In the genomic region with DNA sequence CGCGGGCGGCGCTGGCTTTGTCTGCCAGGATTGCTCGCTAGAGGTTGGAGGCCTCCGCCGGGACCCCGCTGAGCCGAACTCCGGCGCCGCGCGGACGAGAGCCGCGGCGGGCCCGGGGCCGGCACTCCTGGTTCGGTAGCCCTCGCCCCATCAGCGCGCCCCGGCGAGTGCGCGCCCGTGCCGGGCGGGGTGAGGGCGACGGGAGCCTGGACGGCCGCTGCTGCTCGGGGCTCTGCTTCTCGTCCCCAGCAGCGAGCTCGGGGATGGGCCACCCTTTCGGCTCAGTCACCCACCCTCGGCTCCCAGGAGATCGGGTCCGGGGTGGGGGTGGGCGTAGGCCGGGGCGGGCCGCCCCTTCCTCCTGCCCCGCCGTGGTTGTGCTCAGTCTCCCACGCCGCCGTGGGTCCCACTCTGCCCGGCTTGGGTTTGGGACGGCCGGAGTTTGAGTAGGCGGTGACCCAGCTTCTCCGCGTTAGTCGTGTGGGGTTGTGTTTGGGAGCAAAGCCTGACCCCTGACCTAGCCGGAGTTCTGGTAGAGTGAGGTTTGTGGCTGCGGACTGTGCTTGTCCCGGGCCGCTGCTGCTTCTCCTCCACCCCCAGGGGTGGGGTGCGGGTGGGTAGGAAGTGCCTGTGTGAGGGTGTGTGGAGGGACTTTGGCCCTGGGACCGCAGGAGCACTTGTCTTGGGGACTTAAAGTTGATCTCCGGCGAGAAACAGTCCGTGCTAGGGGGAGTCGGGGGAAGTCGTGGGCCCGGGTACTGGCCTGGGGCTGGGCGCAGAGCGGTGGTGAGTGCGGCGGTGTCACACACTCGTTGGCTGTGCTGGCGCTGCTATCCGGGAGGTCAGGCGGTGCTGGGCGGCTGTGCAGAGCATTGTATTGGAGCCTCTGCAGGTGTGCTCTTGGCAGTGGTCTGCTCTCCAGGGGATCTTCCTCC, we compare ENCODE assay signal across 8 cellular contexts. TPM values are rescaled to one million over a fixed set of nuclear protein-coding genes. Genes with fewer than 3 reads are reported as not detected.
A peak's percentile ranks its signal among the peaks of the same experiment; 100 is the strongest.
DNase-seq lines count a peak whose midpoint lies in the region; ATAC-seq and TF ChIP-seq lines count a peak whose summit lies in the region.

No MANE protein-coding gene starts in this region.

- intact Hi-C loops in left ventricle myocardium inferior (cut with micrococcal nuclease), result loop anchor here (5.0 kb wide), 1 partner anchor 48 kb away; no protein-coding TSS in a partner anchor

- peak; percentile 26 for ATAC-seq in GM21717 (IDR thresholded peaks at IDR 0.05; ENCODE audit: unreplicated experiment)

- H3K4me3 ChIP-seq in left ventricle myocardium inferior, result peak overlapping the region; percentile 99

- TF ChIP-seq CTCF in left ventricle myocardium inferior (IDR thresholded peaks at IDR 0.05; ENCODE audit: borderline replicate concordance), result no peak

- TF ChIP-seq EP300 in Ishikawa (IDR thresholded peaks at IDR 0.05; ENCODE audit: borderline replicate concordance), result peak; percentile 60; the same call in 1 of the 2 replicates

- no peak for TF ChIP-seq RAD21 in Ishikawa (IDR thresholded peaks at IDR 0.05; ENCODE audit: low read depth)

- peak overlapping the region; percentile 100 for H3K27ac ChIP-seq in left ventricle myocardium inferior (replicated peaks)

- H3K36me3 ChIP-seq in left ventricle myocardium inferior, result no peaks in the 10 kb centered on the region

- no peaks in the 10 kb centered on the region for H3K27me3 ChIP-seq in left ventricle myocardium inferior (ENCODE audit: low read depth)

- peaks cover 8% of the 10 kb centered on the region for H3K9me3 ChIP-seq in left ventricle myocardium inferior (replicated peaks)

- DNase-seq in DMS 273 (lab: John Stamatoyannopoulos, UW; ENCODE audit: unreplicated experiment), result peak; percentile 62
- DNase-seq in DMS 273 treated with DMSO at 0.1 percent for 48 hours (lab: John Stamatoyannopoulos, UW), result no peak
- peak; percentile 33 for DNase-seq in activated naive CD4-positive, alpha-beta T cell treated with anti-CD3 and anti-CD28 coated beads, Interleukin-2, amount 50 U/mL, for 16 hours
- peak; percentile 65 for DNase-seq in left ventricle myocardium inferior
- peak; percentile 64 for DNase-seq in retina
- DNase-seq in medulla oblongata (ENCODE audit: extremely low spot score), result no peak

- peaks cover 73% of the 10 kb centered on the region for H3K4me1 ChIP-seq in left ventricle myocardium inferior

TF ChIP-seq in Ishikawa, 13 proteins besides CTCF, POLR2A, EP300 and RAD21:
- TF ChIP-seq TAF1 (IDR thresholded peaks at IDR 0.05; ENCODE audit: low read depth), result no peak; the same call in 1 of the 2 replicates
- no peak for TF ChIP-seq TEAD4 (IDR thresholded peaks at IDR 0.05)
- TF ChIP-seq, protein P1, sequence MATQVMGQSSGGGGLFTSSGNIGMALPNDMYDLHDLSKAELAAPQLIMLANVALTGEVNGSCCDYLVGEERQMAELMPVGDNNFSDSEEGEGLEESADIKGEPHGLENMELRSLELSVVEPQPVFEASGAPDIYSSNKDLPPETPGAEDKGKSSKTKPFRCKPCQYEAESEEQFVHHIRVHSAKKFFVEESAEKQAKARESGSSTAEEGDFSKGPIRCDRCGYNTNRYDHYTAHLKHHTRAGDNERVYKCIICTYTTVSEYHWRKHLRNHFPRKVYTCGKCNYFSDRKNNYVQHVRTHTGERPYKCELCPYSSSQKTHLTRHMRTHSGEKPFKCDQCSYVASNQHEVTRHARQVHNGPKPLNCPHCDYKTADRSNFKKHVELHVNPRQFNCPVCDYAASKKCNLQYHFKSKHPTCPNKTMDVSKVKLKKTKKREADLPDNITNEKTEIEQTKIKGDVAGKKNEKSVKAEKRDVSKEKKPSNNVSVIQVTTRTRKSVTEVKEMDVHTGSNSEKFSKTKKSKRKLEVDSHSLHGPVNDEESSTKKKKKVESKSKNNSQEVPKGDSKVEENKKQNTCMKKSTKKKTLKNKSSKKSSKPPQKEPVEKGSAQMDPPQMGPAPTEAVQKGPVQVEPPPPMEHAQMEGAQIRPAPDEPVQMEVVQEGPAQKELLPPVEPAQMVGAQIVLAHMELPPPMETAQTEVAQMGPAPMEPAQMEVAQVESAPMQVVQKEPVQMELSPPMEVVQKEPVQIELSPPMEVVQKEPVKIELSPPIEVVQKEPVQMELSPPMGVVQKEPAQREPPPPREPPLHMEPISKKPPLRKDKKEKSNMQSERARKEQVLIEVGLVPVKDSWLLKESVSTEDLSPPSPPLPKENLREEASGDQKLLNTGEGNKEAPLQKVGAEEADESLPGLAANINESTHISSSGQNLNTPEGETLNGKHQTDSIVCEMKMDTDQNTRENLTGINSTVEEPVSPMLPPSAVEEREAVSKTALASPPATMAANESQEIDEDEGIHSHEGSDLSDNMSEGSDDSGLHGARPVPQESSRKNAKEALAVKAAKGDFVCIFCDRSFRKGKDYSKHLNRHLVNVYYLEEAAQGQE (IDR thresholded peaks at IDR 0.05; ENCODE audit: low read depth), result no peak
- peak; percentile 74 for TF ChIP-seq NFIC (IDR thresholded peaks at IDR 0.05)
- TF ChIP-seq ZBTB7A (IDR thresholded peaks at IDR 0.05; ENCODE audit: low read depth), result peak; percentile 39; the same call in 1 of the 2 replicates
- TF ChIP-seq YY1 (IDR thresholded peaks at IDR 0.05; ENCODE audit: low read depth), result peak; percentile 3; the same call in 1 of the 2 replicates
- peak; percentile 84 for TF ChIP-seq TCF12 (IDR thresholded peaks at IDR 0.05; ENCODE audit: low read depth)
- 0 out of 2 replicates have a peak, but pooled peaks have one; percentile 19 for TF ChIP-seq EGR1 (IDR thresholded peaks at IDR 0.05)
- no peak for TF ChIP-seq FOXM1 (IDR thresholded peaks at IDR 0.05; ENCODE audit: borderline replicate concordance, low read depth)
- TF ChIP-seq, protein P2, sequence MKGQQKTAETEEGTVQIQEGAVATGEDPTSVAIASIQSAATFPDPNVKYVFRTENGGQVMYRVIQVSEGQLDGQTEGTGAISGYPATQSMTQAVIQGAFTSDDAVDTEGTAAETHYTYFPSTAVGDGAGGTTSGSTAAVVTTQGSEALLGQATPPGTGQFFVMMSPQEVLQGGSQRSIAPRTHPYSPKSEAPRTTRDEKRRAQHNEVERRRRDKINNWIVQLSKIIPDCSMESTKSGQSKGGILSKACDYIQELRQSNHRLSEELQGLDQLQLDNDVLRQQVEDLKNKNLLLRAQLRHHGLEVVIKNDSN (IDR thresholded peaks at IDR 0.05), result peak; percentile 29; the same call in 1 of the 2 replicates
- TF ChIP-seq, protein P3, sequence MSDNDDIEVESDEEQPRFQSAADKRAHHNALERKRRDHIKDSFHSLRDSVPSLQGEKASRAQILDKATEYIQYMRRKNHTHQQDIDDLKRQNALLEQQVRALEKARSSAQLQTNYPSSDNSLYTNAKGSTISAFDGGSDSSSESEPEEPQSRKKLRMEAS (IDR thresholded peaks at IDR 0.05), result peak; percentile 63; the same call in 1 of the 2 replicates
- TF ChIP-seq CREB1 (IDR thresholded peaks at IDR 0.05; ENCODE audit: low read depth), result no peak
- TF ChIP-seq CEBPB (IDR thresholded peaks at IDR 0.05), result no peak

RNA-seq across cellular contexts. Expression of a gene that starts 0.7 kb away (rescaled TPM):
- 33.4 TPM for total RNA-seq in left ventricle myocardium inferior

RNA-seq across cellular contexts. Expression of a gene that starts 46.4 kb away (rescaled TPM):
- 101 TPM for total RNA-seq in left ventricle myocardium inferior

Comparison
In these comparisons a context has a peak if more than half of its experiments do, and no peak if none do; other contexts are left out.
1. DNase-seq: peak in DMS 273 (single experiment), activated naive CD4-positive, alpha-beta T cell treated with anti-CD3 and anti-CD28 coated beads, Interleukin-2, amount 50 U/mL, for 16 hours (single experiment), left ventricle myocardium inferior (single experiment) and retina (single experiment); none in DMS 273 treated with DMSO at 0.1 percent for 48 hours (single experiment) and medulla oblongata (single experiment).